Comparison of ENCODE assay signal across 8 cellular contexts in genomic region chr9:137204731-137205125, GRCh38. TPM values are rescaled to one million over a fixed set of nuclear protein-coding genes. Genes with fewer than 3 reads are reported as not detected.
DNase-seq lines count a peak whose midpoint lies in the region; ATAC-seq and TF ChIP-seq lines count a peak whose summit lies in the region.

No MANE protein-coding gene starts in this region.

- peak overlapping the region; percentile 100 for H3K9ac ChIP-seq in Karpas-422 (ENCODE audit: low read length)

- H3K4me2 ChIP-seq in Karpas-422 (ENCODE audit: low read depth, low read length, poor library complexity, severe bottlenecking): peak overlapping the region; percentile 98

- H3K27ac ChIP-seq in AG04450 (ENCODE audit: low read depth, low read length) (peak overlapping the region; percentile 39), Karpas-422 (ENCODE audit: low read length) (peak overlapping the region; percentile 62; the same call in 1 of the 2 replicates)

- 0 out of 2 replicates have a peak, but pooled peaks cover 5% of the 10 kb centered on the region for H4K20me1 ChIP-seq in Karpas-422 (ENCODE audit: insufficient read depth, low read depth, low read length)

- no peak for TF ChIP-seq CTCF in AG04450 (IDR thresholded peaks at IDR 0.05; ENCODE audit: low read depth, low read length)
- no peak for TF ChIP-seq CTCF in natural killer cell (IDR thresholded peaks at IDR 0.05)

- intact Hi-C loops in dendritic cell treated with granulocyte-macrophage colony-stimulating factor and Interleukin-4, amounts not matched to agents 40 ng/mL and 50 ng/mL, for 4 days (cut with micrococcal nuclease): loop anchor here (1.0 to 2.0 kb wide), 2 partner anchors 16 to 18 kb away; partner anchors contain the start of genes ANAPC2, RNF208 and SSNA1
- intact Hi-C loops in natural killer cell (cut with micrococcal nuclease): loop anchor here (1.0 to 5.0 kb wide), 3 partner anchors 16 to 38 kb away; partner anchors contain the start of genes ANAPC2, RNF208, SSNA1 and TUBB4B

- peaks cover 58% of the 10 kb centered on the region for H3K4me1 Mint-ChIP-seq in dendritic cell treated with granulocyte-macrophage colony-stimulating factor and Interleukin-4, amounts not matched to agents 40 ng/mL and 50 ng/mL, for 4 days (ENCODE audit: low read depth)
- H3K4me1 Mint-ChIP-seq in natural killer cell: peaks cover 37 to 45% of the 10 kb centered on the region in 2 donors

- peaks cover 51% of the 10 kb centered on the region for H3K4me1 ChIP-seq in Karpas-422 (ENCODE audit: low read length)

- H3K27ac Mint-ChIP-seq in dendritic cell treated with granulocyte-macrophage colony-stimulating factor and Interleukin-4, amounts not matched to agents 40 ng/mL and 50 ng/mL, for 4 days: peak overlapping the region; percentile 96
- peak overlapping the region; percentile 92 to 96 for H3K27ac Mint-ChIP-seq in natural killer cell

- H3K4me3 Mint-ChIP-seq in dendritic cell treated with granulocyte-macrophage colony-stimulating factor and Interleukin-4, amounts not matched to agents 40 ng/mL and 50 ng/mL, for 4 days: peak overlapping the region; percentile 97
- H3K4me3 Mint-ChIP-seq in natural killer cell: peak overlapping the region; percentile 93

- POLR2A ChIA-PET in AG04450 (lab: Yijun Ruan, JAX): interaction anchor here (0.6 to 2.3 kb wide), 6 partner anchors 12 to 119 kb away, joined by 3 to 14 read pairs (median 3); partner anchors contain the start of genes ANAPC2, RNF208, SSNA1 and TUBB4B

- no peaks in the 10 kb centered on the region for H3K9me2 ChIP-seq in Karpas-422 (replicated peaks; ENCODE audit: insufficient read depth, low read length)

- ATAC-seq in natural killer cell (no peak), GM18498 (IDR thresholded peaks at IDR 0.05; ENCODE audit: unreplicated experiment) (no peak), HG03354 (IDR thresholded peaks at IDR 0.05; ENCODE audit: poor library complexity, severe bottlenecking, unreplicated experiment) (no peak)

- H3K36me3 Mint-ChIP-seq in dendritic cell treated with granulocyte-macrophage colony-stimulating factor and Interleukin-4, amounts not matched to agents 40 ng/mL and 50 ng/mL, for 4 days (ENCODE audit: low read depth): peaks cover 55% of the 10 kb centered on the region
- H3K36me3 Mint-ChIP-seq in natural killer cell: no peaks in the 10 kb centered on the region

- peaks cover 60% of the 10 kb centered on the region for H3K79me2 ChIP-seq in Karpas-422 (ENCODE audit: low read length)

- H3K9me3 ChIP-seq in AG04450 (ENCODE audit: control insufficient read depth, insufficient read depth, low read length): no peaks in the 10 kb centered on the region; the same call in 1 of the 2 replicates
- H3K9me3 ChIP-seq in Karpas-422 (ENCODE audit: low read length): no peaks in the 10 kb centered on the region

- no peaks in the 10 kb centered on the region for H3K27me3 ChIP-seq in AG04450 (ENCODE audit: control insufficient read depth, insufficient read depth, low read length)
- no peaks in the 10 kb centered on the region for H3K27me3 ChIP-seq in Karpas-422 (ENCODE audit: low read length)

- no peak overlapping the region for H2AFZ ChIP-seq in Karpas-422 (ENCODE audit: low read length)

- CTCF ChIA-PET in AG04450 (lab: Charles Lee): interaction anchor here (1.7 kb wide), 1 partner anchor 32 kb away, joined by 12 read pairs; no protein-coding TSS in a partner anchor

- H3K36me3 ChIP-seq in Karpas-422 (ENCODE audit: insufficient read depth, low read length): peaks cover 6% of the 10 kb centered on the region; the same call in 1 of the 2 replicates

- H3K4me3 ChIP-seq in AG04450 (ENCODE audit: low read depth, low read length): peak overlapping the region; percentile 97
- peak overlapping the region; percentile 99 for H3K4me3 ChIP-seq in Karpas-422 (ENCODE audit: low read length)

- no peaks in the 10 kb centered on the region for H3K9me3 Mint-ChIP-seq in dendritic cell treated with granulocyte-macrophage colony-stimulating factor and Interleukin-4, amounts not matched to agents 40 ng/mL and 50 ng/mL, for 4 days
- no peaks in the 10 kb centered on the region for H3K9me3 Mint-ChIP-seq in natural killer cell

- DNase-seq in AG04450 (ENCODE audit: low read depth, low spot score): no peak
- DNase-seq in Karpas-422: no peak
- no peak for DNase-seq in natural killer cell
- DNase-seq in NCI-H524 (lab: John Stamatoyannopoulos, UW): no peak
- no peak for DNase-seq in dermis blood vessel endothelial cell

- no peaks in the 10 kb centered on the region for H3K27me3 Mint-ChIP-seq in dendritic cell treated with granulocyte-macrophage colony-stimulating factor and Interleukin-4, amounts not matched to agents 40 ng/mL and 50 ng/mL, for 4 days
- H3K27me3 Mint-ChIP-seq in natural killer cell (ENCODE audit: low read depth in 2 of 2): no peaks in the 10 kb centered on the region

RNA-seq across cellular contexts. Expression of gene TMEM203, which starts 0.7 kb away (rescaled TPM):
- 44.2 and 50.2 TPM in 2 replicates for polyA plus RNA-seq in AG04450 (2011; rRNA removed)
- polyA minus RNA-seq in AG04450 (2011; rRNA and poly(A)+ RNA removed): 17.5 and 18.4 TPM in 2 replicates
- 30.6 and 39.8 TPM in 2 replicates for total RNA-seq in Karpas-422 (2014; rRNA removed; shearing (Covaris generic); ENCODE audit: low replicate concordance)
- total RNA-seq in natural killer cell (10 to 100 TPM; 22.1 to 30.5 (median 27.1) TPM), dermis blood vessel endothelial cell (31.1 TPM in 2 replicates)

RNA-seq across cellular contexts. Expression of gene NDOR1, which starts 0.8 kb away (rescaled TPM):
- 2.8 and 3.8 TPM in 2 replicates for polyA plus RNA-seq in AG04450 (2011; rRNA removed)
- polyA minus RNA-seq in AG04450 (2011; rRNA and poly(A)+ RNA removed): 2.4 and 2.6 TPM in 2 replicates
- 7.8 and 13.1 TPM in 2 replicates for total RNA-seq in Karpas-422 (2014; rRNA removed; shearing (Covaris generic); ENCODE audit: low replicate concordance)
- total RNA-seq in natural killer cell (10 to 100 TPM; 31.1 to 36.0 (median 31.9) TPM), dermis blood vessel endothelial cell (3.4 and 5.8 TPM in 2 replicates)

RNA-seq across cellular contexts. Expression of gene TPRN, which starts 4.2 kb away (rescaled TPM):
- 2.8 and 3.8 TPM in 2 replicates for polyA plus RNA-seq in AG04450 (2011; rRNA removed)
- 2.5 and 3.0 TPM in 2 replicates for polyA minus RNA-seq in AG04450 (2011; rRNA and poly(A)+ RNA removed)
- 5.7 and 15.2 TPM in 2 replicates for total RNA-seq in Karpas-422 (2014; rRNA removed; shearing (Covaris generic); ENCODE audit: low replicate concordance)
- total RNA-seq in natural killer cell (10 to 100 TPM in 1 of 3 donors, 1 to 10 TPM in 2; 8.2 to 10.6 (median 8.4) TPM), dermis blood vessel endothelial cell (4.6 and 6.6 TPM in 2 replicates)

RNA-seq across cellular contexts. Expression of gene SSNA1, which starts 16.3 kb away (rescaled TPM):
- polyA plus RNA-seq in AG04450 (2011; rRNA removed): 35.0 and 46.9 TPM in 2 replicates
- 8.6 and 13.1 TPM in 2 replicates for polyA minus RNA-seq in AG04450 (2011; rRNA and poly(A)+ RNA removed)
- 48.9 and 101 TPM in 2 replicates for total RNA-seq in Karpas-422 (2014; rRNA removed; shearing (Covaris generic); ENCODE audit: low replicate concordance)
- total RNA-seq in natural killer cell: 10 to 100 TPM; 45.1 to 53.5 (median 52.2) TPM
- total RNA-seq in dermis blood vessel endothelial cell: 112 and 128 TPM in 2 replicates

RNA-seq across cellular contexts. Expression of gene ANAPC2, which starts 16.4 kb away (rescaled TPM):
- polyA plus RNA-seq in AG04450 (2011; rRNA removed): 12.1 and 14.6 TPM in 2 replicates
- polyA minus RNA-seq in AG04450 (2011; rRNA and poly(A)+ RNA removed): 14.5 and 14.7 TPM in 2 replicates
- 16.8 and 28.0 TPM in 2 replicates for total RNA-seq in Karpas-422 (2014; rRNA removed; shearing (Covaris generic); ENCODE audit: low replicate concordance)
- total RNA-seq in natural killer cell (100 to 1,000 TPM; 146 to 172 (median 171) TPM), dermis blood vessel endothelial cell (23.1 and 33.6 TPM in 2 replicates)
